ENCODE assay signal across 2 cellular contexts in the genomic region with DNA sequence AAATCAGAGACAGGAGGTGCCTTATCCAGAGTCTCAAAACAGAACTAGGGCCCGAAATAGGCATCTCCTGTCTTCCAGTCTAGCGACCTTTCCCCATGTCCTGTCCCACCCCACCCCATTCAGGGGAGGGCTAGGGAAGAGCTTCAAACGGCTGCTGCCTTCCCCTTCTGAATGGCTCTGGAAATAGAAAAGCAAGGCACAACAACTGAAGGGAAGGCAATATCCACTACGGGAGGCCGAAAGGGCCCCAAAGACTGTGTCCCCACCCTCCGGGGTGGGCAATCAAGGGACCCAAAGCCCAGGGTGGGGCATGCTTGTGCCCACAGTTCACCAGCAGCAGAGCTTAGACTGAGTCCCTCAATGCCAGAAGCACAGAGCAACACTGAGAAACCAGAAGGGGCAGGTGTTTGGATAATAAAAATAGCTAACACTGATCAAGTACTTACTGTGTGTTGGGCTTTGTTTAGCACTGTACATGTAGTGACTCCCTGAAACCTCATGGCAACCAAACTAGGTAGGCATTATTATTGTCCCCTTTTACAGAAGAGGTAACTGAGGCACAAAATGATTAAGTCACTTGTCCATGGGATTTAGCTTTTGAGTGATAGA.
TF ChIP-seq lines count a peak whose summit lies in the region.

No MANE protein-coding gene starts in this region.

TF ChIP-seq in liver, 16 proteins besides CTCF, POLR2A, EP300 and RAD21:
- TF ChIP-seq FOXA1 (IDR thresholded peaks at IDR 0.05) (no peak), FOXA2 (IDR thresholded peaks at IDR 0.05) (no peak), HNF4A (conservative IDR thresholded peaks at IDR 0.05) (no peak), JUND (IDR thresholded peaks at IDR 0.05) (no peak), YY1 (IDR thresholded peaks at IDR 0.05) (no peak)
- TF ChIP-seq, protein P1, sequence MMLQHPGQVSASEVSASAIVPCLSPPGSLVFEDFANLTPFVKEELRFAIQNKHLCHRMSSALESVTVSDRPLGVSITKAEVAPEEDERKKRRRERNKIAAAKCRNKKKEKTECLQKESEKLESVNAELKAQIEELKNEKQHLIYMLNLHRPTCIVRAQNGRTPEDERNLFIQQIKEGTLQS (IDR thresholded peaks at IDR 0.05): no peak
- TF ChIP-seq, protein P2, sequence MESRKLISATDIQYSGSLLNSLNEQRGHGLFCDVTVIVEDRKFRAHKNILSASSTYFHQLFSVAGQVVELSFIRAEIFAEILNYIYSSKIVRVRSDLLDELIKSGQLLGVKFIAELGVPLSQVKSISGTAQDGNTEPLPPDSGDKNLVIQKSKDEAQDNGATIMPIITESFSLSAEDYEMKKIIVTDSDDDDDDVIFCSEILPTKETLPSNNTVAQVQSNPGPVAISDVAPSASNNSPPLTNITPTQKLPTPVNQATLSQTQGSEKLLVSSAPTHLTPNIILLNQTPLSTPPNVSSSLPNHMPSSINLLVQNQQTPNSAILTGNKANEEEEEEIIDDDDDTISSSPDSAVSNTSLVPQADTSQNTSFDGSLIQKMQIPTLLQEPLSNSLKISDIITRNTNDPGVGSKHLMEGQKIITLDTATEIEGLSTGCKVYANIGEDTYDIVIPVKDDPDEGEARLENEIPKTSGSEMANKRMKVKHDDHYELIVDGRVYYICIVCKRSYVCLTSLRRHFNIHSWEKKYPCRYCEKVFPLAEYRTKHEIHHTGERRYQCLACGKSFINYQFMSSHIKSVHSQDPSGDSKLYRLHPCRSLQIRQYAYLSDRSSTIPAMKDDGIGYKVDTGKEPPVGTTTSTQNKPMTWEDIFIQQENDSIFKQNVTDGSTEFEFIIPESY (IDR thresholded peaks at IDR 0.05): no peak

TF ChIP-seq in HepG2, 621 proteins besides CTCF, POLR2A, EP300 and RAD21:
- no peak for TF ChIP-seq CEBPB (IDR thresholded peaks at IDR 0.05; ENCODE audit: borderline replicate concordance, low read depth, low read length)
- TF ChIP-seq, protein P3, sequence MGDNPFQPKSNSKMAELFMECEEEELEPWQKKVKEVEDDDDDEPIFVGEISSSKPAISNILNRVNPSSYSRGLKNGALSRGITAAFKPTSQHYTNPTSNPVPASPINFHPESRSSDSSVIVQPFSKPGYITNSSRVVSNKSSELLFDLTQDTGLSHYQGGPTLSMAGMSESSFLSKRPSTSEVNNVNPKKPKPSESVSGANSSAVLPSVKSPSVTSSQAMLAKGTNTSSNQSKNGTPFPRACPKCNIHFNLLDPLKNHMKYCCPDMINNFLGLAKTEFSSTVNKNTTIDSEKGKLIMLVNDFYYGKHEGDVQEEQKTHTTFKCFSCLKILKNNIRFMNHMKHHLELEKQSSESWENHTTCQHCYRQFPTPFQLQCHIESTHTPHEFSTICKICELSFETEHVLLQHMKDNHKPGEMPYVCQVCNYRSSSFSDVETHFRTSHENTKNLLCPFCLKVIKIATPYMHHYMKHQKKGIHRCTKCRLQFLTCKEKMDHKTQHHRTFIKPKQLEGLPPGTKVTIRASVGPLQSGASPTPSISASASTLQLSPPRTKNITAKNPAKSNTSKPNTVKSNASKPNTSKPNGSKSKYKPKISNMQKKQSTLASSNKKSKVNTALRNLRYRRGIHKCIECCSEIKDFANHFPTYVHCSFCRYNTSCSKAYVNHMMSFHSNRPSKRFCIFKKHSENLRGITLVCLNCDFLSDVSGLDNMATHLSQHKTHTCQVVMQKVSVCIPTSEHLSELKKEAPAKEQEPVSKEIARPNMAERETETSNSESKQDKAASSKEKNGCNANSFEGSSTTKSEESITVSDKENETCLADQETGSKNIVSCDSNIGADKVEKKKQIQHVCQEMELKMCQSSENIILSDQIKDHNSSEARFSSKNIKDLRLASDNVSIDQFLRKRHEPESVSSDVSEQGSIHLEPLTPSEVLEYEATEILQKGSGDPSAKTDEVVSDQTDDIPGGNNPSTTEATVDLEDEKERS (CRISPR knock-in tag; IDR thresholded peaks at IDR 0.05): no peak
- no peak for TF ChIP-seq FLYWCH1 (CRISPR knock-in tag; IDR thresholded peaks at IDR 0.05)
- TF ChIP-seq NKX3-1 (CRISPR knock-in tag; IDR thresholded peaks at IDR 0.05): no peak
- TF ChIP-seq SATB2 (CRISPR knock-in tag; IDR thresholded peaks at IDR 0.05): no peak
- no peak for TF ChIP-seq MED8 (CRISPR knock-in tag; IDR thresholded peaks at IDR 0.05; ENCODE audit: insufficient replicate concordance)
